Comparison of ENCODE assay signal across 9 cellular contexts in the genomic region with DNA sequence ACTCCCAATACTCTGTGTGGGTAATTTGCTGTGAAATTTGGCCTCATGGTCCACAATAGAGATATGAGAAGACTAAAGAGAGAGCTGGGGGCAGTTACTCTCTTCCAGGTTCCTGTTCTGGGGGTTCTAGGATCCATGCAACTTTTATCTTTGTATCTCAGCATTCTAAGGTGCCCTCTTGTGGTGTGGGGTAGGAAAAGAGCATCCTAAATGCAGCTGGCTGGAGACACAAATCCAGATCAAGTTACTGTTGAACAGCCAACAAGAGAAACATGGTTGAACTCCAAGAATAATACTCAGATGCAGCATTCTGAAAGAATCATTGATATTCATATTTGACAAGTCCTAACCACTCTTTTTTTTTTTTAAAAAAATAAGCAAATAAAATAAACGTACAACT.
DNase-seq lines count a peak whose midpoint lies in the region; ATAC-seq and TF ChIP-seq lines count a peak whose summit lies in the region.
"Had no signal": no experiment of that assay in that cellular context is flagged by ENCODE, and none has a peak within 500 bp of the region (broad histone marks: within the 10 kb centered on the region; RNA-seq: fewer than 3 reads in every experiment).

No MANE protein-coding gene starts in this region.

- H3K27me3 ChIP-seq in heart left ventricle = no peaks in the 10 kb centered on the region
- H3K27me3 ChIP-seq in testis = no peaks in the 10 kb centered on the region

- no peaks in the 10 kb centered on the region for H3K9me3 Mint-ChIP-seq in activated CD4-positive, alpha-beta T cell treated with anti-CD3 and anti-CD28 coated beads for 36 hours (ENCODE audit: low read depth)
- H3K9me3 Mint-ChIP-seq: memory B cell had no signal

- DNase-seq in COLO829 (ENCODE audit: low spot score) (peak; percentile 27), HPDE6-E6E7 (ENCODE audit: extremely low spot score) (peak; percentile 31), heart left ventricle (no peak), testis (no peak)
- no peak for DNase-seq in activated CD4-positive, alpha-beta T cell treated with anti-CD3 and anti-CD28 coated beads for 4 hours
- no peak for DNase-seq in activated CD4-positive, alpha-beta T cell treated with anti-CD3 and anti-CD28 coated beads for 36 hours

- H3K4me3 ChIP-seq in heart left ventricle = no peak overlapping the region
- no peak overlapping the region for H3K4me3 ChIP-seq in testis

- intact Hi-C loops in heart left ventricle (cut with DNase I) (loop anchor here in 4 of 10 donors (10.0 kb wide), 4 partner anchors 59 to 291 kb away; no protein-coding TSS in a partner anchor), testis (cut with DNase I; ENCODE audit: low total_unique reads) (no loop called here)
- intact Hi-C loops in activated CD4-positive, alpha-beta T cell treated with anti-CD3 and anti-CD28 coated beads for 36 hours (cut with DNase I, micrococcal nuclease) = loop anchor here in 1 of 2 experiments (5.0 kb wide), 1 partner anchor 294 kb away; no protein-coding TSS in a partner anchor

- peak; percentile 70 for ATAC-seq in SK-N-SH treated with all-trans-retinoic acid at 6 μM for 48 hours
- ATAC-seq in heart left ventricle = peak in 1 of 4 donors; percentile 29
- ATAC-seq in GM18519 (IDR thresholded peaks at IDR 0.05; ENCODE audit: low FRiP score, unreplicated experiment) = no peak
- ATAC-seq in activated CD4-positive, alpha-beta T cell treated with anti-CD3 and anti-CD28 coated beads for 36 hours = no peak

- POLR2A ChIA-PET in activated CD4-positive, alpha-beta T cell treated with anti-CD3 and anti-CD28 coated beads for 36 hours (lab: Charles Lee) = no interaction called here

- WGBS in heart left ventricle, 4 donors = 37 to 63% (median 58%) methylated on average over 1 of the region's 1 CpG
- WGBS in testis, 2 donors = 43% methylated on average over 1 of the region's 1 CpG

- peaks cover 2% of the 10 kb centered on the region for H3K27me3 Mint-ChIP-seq in activated CD4-positive, alpha-beta T cell treated with anti-CD3 and anti-CD28 coated beads for 36 hours

- TF ChIP-seq CTCF in heart left ventricle (IDR thresholded peaks at IDR 0.05) = peak in 8 of 12 donors; percentile 11 to 48 (median 32)
- peak in 2 of 3 experiments; percentile 16 to 27 for TF ChIP-seq CTCF in testis (IDR thresholded peaks at IDR 0.05)

- no peaks in the 10 kb centered on the region for H3K36me3 ChIP-seq in heart left ventricle
- no peaks in the 10 kb centered on the region for H3K36me3 ChIP-seq in testis (ENCODE audit: low read depth, missing control alignments)

- no peaks in the 10 kb centered on the region for H3K4me1 Mint-ChIP-seq in activated CD4-positive, alpha-beta T cell treated with anti-CD3 and anti-CD28 coated beads for 36 hours

- H3K27ac Mint-ChIP-seq in activated CD4-positive, alpha-beta T cell treated with anti-CD3 and anti-CD28 coated beads for 36 hours = no peak overlapping the region
- H3K27ac Mint-ChIP-seq: memory B cell had no signal

- no peak overlapping the region for H3K4me3 Mint-ChIP-seq in activated CD4-positive, alpha-beta T cell treated with anti-CD3 and anti-CD28 coated beads for 36 hours
- H3K4me3 Mint-ChIP-seq: memory B cell had no signal

- H3K36me3 Mint-ChIP-seq in activated CD4-positive, alpha-beta T cell treated with anti-CD3 and anti-CD28 coated beads for 36 hours (ENCODE audit: low read depth) = no peaks in the 10 kb centered on the region
- H3K36me3 Mint-ChIP-seq: memory B cell had no signal

- TF ChIP-seq POLR2A in heart left ventricle (IDR thresholded peaks at IDR 0.05) = no peak
- TF ChIP-seq POLR2A in testis (IDR thresholded peaks at IDR 0.05) = no peak

- H3K9me3 ChIP-seq in heart left ventricle (no peaks in the 10 kb centered on the region), testis (no peaks in the 10 kb centered on the region)

- H3K27ac ChIP-seq in heart left ventricle = no peak overlapping the region
- no peak overlapping the region for H3K27ac ChIP-seq in testis

- H3K4me1 ChIP-seq in heart left ventricle (peaks cover 0 to 11% (median 0%) of the 10 kb centered on the region in 12 donors), testis (no peaks in the 10 kb centered on the region)

- CTCF ChIA-PET in activated CD4-positive, alpha-beta T cell treated with anti-CD3 and anti-CD28 coated beads for 36 hours (lab: Charles Lee) = interaction anchor here (0.6 to 1.1 kb wide), 3 partner anchors 111 to 293 kb away, joined by 3 read pairs; no protein-coding TSS in a partner anchor

TF ChIP-seq in SK-N-SH treated with all-trans-retinoic acid at 6 μM for 48 hours, 23 proteins besides CTCF, POLR2A, EP300 and RAD21:
- TF ChIP-seq, protein P1, sequence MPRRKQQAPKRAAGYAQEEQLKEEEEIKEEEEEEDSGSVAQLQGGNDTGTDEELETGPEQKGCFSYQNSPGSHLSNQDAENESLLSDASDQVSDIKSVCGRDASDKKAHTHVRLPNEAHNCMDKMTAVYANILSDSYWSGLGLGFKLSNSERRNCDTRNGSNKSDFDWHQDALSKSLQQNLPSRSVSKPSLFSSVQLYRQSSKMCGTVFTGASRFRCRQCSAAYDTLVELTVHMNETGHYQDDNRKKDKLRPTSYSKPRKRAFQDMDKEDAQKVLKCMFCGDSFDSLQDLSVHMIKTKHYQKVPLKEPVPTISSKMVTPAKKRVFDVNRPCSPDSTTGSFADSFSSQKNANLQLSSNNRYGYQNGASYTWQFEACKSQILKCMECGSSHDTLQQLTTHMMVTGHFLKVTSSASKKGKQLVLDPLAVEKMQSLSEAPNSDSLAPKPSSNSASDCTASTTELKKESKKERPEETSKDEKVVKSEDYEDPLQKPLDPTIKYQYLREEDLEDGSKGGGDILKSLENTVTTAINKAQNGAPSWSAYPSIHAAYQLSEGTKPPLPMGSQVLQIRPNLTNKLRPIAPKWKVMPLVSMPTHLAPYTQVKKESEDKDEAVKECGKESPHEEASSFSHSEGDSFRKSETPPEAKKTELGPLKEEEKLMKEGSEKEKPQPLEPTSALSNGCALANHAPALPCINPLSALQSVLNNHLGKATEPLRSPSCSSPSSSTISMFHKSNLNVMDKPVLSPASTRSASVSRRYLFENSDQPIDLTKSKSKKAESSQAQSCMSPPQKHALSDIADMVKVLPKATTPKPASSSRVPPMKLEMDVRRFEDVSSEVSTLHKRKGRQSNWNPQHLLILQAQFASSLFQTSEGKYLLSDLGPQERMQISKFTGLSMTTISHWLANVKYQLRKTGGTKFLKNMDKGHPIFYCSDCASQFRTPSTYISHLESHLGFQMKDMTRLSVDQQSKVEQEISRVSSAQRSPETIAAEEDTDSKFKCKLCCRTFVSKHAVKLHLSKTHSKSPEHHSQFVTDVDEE (CRISPR knock-in tag; IDR thresholded peaks at IDR 0.05) = no peak
- TF ChIP-seq PPARA (CRISPR knock-in tag; IDR thresholded peaks at IDR 0.05; ENCODE audit: borderline replicate concordance) = no peak
- no peak for TF ChIP-seq CSDC2 (CRISPR knock-in tag; IDR thresholded peaks at IDR 0.05)
- no peak for TF ChIP-seq BACH2 (CRISPR knock-in tag; IDR thresholded peaks at IDR 0.05; ENCODE audit: borderline replicate concordance)
- no peak for TF ChIP-seq ISL1 (CRISPR knock-in tag; IDR thresholded peaks at IDR 0.05)
- no peak for TF ChIP-seq ESRRG (CRISPR knock-in tag; IDR thresholded peaks at IDR 0.05)
- no peak for TF ChIP-seq ZFP30 (CRISPR knock-in tag; IDR thresholded peaks at IDR 0.05)
- no peak for TF ChIP-seq GLIS3 (CRISPR knock-in tag; IDR thresholded peaks at IDR 0.05)

Comparison
In these comparisons a context has a peak if more than half of its experiments do, and no peak if none do; other contexts are left out.
1. DNase-seq: peak in COLO829 (single experiment) and HPDE6-E6E7 (single experiment); none in heart left ventricle (0 of 5), testis (single experiment), activated CD4-positive, alpha-beta T cell treated with anti-CD3 and anti-CD28 coated beads for 4 hours (0 of 2) and activated CD4-positive, alpha-beta T cell treated with anti-CD3 and anti-CD28 coated beads for 36 hours (single experiment).